In the genomic region with DNA sequence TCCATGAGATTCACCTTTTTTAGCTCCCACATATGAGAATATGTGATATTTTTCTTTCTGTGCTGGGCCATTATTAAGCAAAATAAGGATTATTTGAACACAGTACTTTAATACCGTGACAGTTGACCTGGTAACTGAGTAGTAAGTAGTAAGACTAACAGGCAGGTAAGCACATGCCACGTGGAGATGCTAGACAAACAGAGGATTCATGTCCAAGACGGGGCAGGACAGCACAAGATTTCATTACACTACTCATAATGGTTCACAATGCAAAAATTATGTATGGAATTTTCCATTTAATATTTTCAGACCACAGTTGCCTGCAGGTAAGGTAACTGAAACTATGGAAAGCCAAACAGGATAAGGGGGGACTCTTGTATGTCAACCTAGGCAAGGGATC, we compare ENCODE assay signal across 8 cellular contexts. TPM values are rescaled to one million over a fixed set of nuclear protein-coding genes. Genes with fewer than 3 reads are reported as not detected.
"Had no signal": no experiment of that assay in that cellular context is flagged by ENCODE, and none has a peak within 500 bp of the region (broad histone marks: within the 10 kb centered on the region; RNA-seq: fewer than 3 reads in every experiment).

No MANE protein-coding gene starts in this region.

RNA-seq across cellular contexts. Expression of a gene that starts 22.3 kb away (rescaled TPM):
- total RNA-seq: Right ventricle myocardium superior had no signal

RNA-seq across cellular contexts. Expression of a gene that starts 34.4 kb away (rescaled TPM):
- total RNA-seq: OCI-LY7, PC-3, PC-9, Right ventricle myocardium inferior, Right ventricle myocardium superior, RPMI7951, SJCRH30 had no signal
- polyA plus RNA-seq: SK-N-SH had no signal
